ENCODE assay signal across 8 cellular contexts in the genomic region with DNA sequence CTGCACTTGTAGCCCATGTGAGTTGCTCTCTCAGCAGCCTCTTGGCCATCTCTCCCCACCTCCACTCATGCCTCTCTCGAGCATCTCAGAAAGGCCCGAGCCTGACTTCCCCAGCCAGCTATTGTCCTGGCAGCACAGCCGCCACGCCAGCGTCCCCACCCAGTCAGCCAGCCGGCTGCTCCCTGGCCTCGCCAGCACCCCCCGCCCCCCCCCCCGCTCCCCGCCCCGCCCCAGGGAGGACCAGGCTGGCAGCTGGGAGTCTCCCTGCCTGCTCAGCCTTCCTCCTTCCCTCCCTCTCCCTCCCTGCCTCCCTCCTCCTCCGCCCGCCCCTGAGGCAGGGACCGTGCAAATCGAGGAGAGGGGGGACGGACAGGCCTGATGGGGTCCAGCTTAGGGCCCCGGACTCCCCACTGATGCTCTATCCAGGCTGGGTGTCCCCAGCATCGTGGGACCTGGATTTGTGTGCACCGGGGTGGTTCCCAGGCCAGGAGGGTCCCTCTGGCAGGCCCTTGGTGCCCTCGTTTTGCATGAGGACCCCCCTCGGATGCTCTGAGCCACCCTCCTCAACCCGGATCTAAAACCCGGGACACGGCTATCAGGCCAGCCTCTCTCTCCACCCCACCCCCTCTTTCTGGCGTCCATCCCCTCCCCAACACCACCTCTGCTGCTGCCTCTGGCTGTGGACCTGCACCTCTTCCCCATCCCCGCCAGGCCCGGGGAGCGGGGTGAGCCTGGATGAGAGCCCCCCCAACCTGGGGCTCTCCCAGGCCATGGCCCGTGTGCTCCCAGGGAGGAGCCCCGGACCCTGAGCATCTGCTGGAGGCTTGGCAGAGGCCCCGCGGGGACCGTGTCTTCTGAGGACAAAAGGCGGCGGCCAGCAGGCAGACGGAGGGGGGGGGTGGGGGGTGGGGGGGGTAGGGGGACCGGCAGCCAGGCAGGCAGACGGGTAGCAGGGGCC. TPM values are rescaled to one million over a fixed set of nuclear protein-coding genes. Genes with fewer than 3 reads are reported as not detected.
A peak's percentile ranks its signal among the peaks of the same experiment; 100 is the strongest.
DNase-seq lines count a peak whose midpoint lies in the region; ATAC-seq and TF ChIP-seq lines count a peak whose summit lies in the region.

Gene GPR173 (plus strand): TSS at position 621 of the 958 bp plus-strand sequence. CDS start 27,833 bp downstream, outside the sequence.

- H3K36me3 Mint-ChIP-seq in natural killer cell = no peaks in the 10 kb centered on the region

- TF ChIP-seq CTCF in AG09309 (IDR thresholded peaks at IDR 0.05; ENCODE audit: control insufficient read depth, insufficient read depth, low read depth, low read length, missing control alignments) = no peak
- TF ChIP-seq CTCF in natural killer cell (IDR thresholded peaks at IDR 0.05) = no peak

- no peak within 1 kb of the TSS for H3K4me3 Mint-ChIP-seq in natural killer cell

- intact Hi-C loops in sciatic nerve (cut with DNase I) (no loop called here), natural killer cell (cut with micrococcal nuclease) (no loop called here)

- H3K9me3 Mint-ChIP-seq in natural killer cell = no peaks in the 10 kb centered on the region

- H3K4me1 Mint-ChIP-seq in natural killer cell = no peaks in the 10 kb centered on the region

- H3K27me3 Mint-ChIP-seq in natural killer cell (ENCODE audit: low read depth in 2 of 2) = peaks cover 8 to 13% of the 10 kb centered on the region in 2 donors

- DNase-seq in AG09309 (ENCODE audit: low read depth) = peak; percentile 11
- DNase-seq in NCI-H1105 (lab: John Stamatoyannopoulos, UW) = peak; percentile 62
- peak; percentile 5 to 86 (median 68) for DNase-seq in anterior cingulate cortex (lab: John Stamatoyannopoulos, UW)
- peak in 50 of 51 donors; percentile 2 to 91 (median 60) for DNase-seq in hypothalamus (lab: John Stamatoyannopoulos, UW)
- DNase-seq in sciatic nerve (ENCODE audit: low spot score) = peak; percentile 68
- DNase-seq in natural killer cell = no peak

- peak within 1 kb of the TSS; percentile 80 for H3K4me3 ChIP-seq in AG09309 (ENCODE audit: control insufficient read depth, low read depth, low read length)

- H3K27ac Mint-ChIP-seq in natural killer cell = no peak within 1 kb of the TSS

- ATAC-seq in sciatic nerve = peak; percentile 96
- ATAC-seq in HG02642 (IDR thresholded peaks at IDR 0.05; ENCODE audit: poor library complexity, unreplicated experiment) = no peak
- no peak for ATAC-seq in HG02870 (IDR thresholded peaks at IDR 0.05; ENCODE audit: unreplicated experiment)
- ATAC-seq in natural killer cell = no peak

RNA-seq across cellular contexts. Expression of gene GPR173, which starts in this region (rescaled TPM):
- total RNA-seq in sciatic nerve (13.2 TPM), natural killer cell (under 1 TPM in 1 of 3 donors, not detected in 2; 0.48 TPM)
